ENCODE assay signal across 28 cellular contexts in the genomic region with DNA sequence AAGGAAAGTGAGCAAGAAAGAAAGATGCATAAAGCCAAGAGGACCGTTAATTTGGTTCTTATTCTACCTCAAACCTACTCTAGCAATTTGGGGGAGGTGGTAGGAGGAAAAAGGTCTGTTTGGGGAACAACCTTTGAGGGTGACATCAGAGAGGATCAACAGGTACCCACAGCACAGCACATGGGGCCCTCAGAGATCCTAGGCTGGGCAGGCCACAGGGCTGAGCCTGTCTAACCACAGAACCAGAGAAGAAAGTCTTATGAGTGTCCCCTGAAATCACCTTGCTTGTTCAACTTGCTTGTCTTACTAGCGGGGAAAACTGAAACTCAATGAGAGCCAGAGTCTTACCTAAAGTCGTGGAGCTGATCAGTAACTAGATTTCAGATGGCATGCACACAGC.
A peak's percentile ranks its signal among the peaks of the same experiment; 100 is the strongest.
DNase-seq lines count a peak whose midpoint lies in the region; ATAC-seq, FAIRE-seq and TF ChIP-seq lines count a peak whose summit lies in the region.
"Had no signal": no experiment of that assay in that cellular context is flagged by ENCODE, and none has a peak within 500 bp of the region (broad histone marks: within the 10 kb centered on the region; RNA-seq: fewer than 3 reads in every experiment).

No MANE protein-coding gene starts in this region.

- H3K27me3 ChIP-seq in PC-9 (ENCODE audit: insufficient read depth, low read depth): no peaks in the 10 kb centered on the region
- no peaks in the 10 kb centered on the region for H3K27me3 ChIP-seq in right cardiac atrium (ENCODE audit: control insufficient read depth, insufficient read depth)
- H3K27me3 ChIP-seq: ascending aorta, neutrophil had no signal

- no peak for TF ChIP-seq POLR2A in GM12892 (IDR thresholded peaks at IDR 0.05; ENCODE audit: low read depth, low read length)

- H3K9me3 ChIP-seq in PC-9 (ENCODE audit: insufficient read depth, low read depth): no peaks in the 10 kb centered on the region
- no peaks in the 10 kb centered on the region for H3K9me3 ChIP-seq in right cardiac atrium (ENCODE audit: control insufficient read depth, low read length)
- H3K9me3 ChIP-seq: ascending aorta, HAP-1, neutrophil, prostate gland had no signal

- no peaks in the 10 kb centered on the region for H4K20me1 ChIP-seq in PC-9 (ENCODE audit: insufficient read depth)

- BruUV-seq in PC-9 (replicated peaks; lab: Mats Ljungman, UMichigan): no TSS peak

- TF ChIP-seq CTCF in PC-9 (conservative IDR thresholded peaks at IDR 0.05): no peak

- intact Hi-C loops in PC-9 (cut with micrococcal nuclease; ENCODE audit: unreplicated experiment) (no loop called here), right cardiac atrium (cut with DNase I) (no loop called here)

- no peaks in the 10 kb centered on the region for H3K9me2 ChIP-seq in PC-9 (ENCODE audit: insufficient read depth)

- H3K4me1 ChIP-seq in PC-9 (replicated peaks; ENCODE audit: insufficient read depth) (peaks cover 17% of the 10 kb centered on the region), right cardiac atrium (ENCODE audit: control insufficient read depth, insufficient read depth, low read length) (no peaks in the 10 kb centered on the region)
- H3K4me1 ChIP-seq: ascending aorta, prostate gland had no signal

- H3K79me2 ChIP-seq in PC-9 (ENCODE audit: low read depth): no peaks in the 10 kb centered on the region

- H2AFZ ChIP-seq in PC-9: no peak overlapping the region

- H3K4me3 ChIP-seq in PC-9: no peak overlapping the region
- no peak overlapping the region for H3K4me3 ChIP-seq in right cardiac atrium (ENCODE audit: low read length)
- H3K4me3 ChIP-seq: ascending aorta, HAP-1, prostate gland had no signal

- POLR2A ChIA-PET in PC-9 (lab: Charles Lee; ENCODE audit: unreplicated experiment): no interaction called here

- DNase-seq in GM12892 (ENCODE audit: insufficient read length): no peak
- DNase-seq in PC-9: no peak
- no peak for DNase-seq in DMS53 treated with DMSO at 0.1 percent for 48 hours (lab: John Stamatoyannopoulos, UW; ENCODE audit: unreplicated experiment)
- no peak for DNase-seq in right cardiac atrium
- DNase-seq in NCI-H2081 (lab: John Stamatoyannopoulos, UW): no peak
- DNase-seq: ACHN; activated effector memory CD4-positive, alpha-beta T cell treated with anti-CD3 and anti-CD28 coated beads, Interleukin-2, amount 50 U/mL, for 16 hours; activated naive CD8-positive, alpha-beta T cell treated with anti-CD3 and anti-CD28 coated beads for 36 hours; CD8-positive, alpha-beta T cell; MM.1S; NCI-H2029; NCI-H524 treated with DMSO at 0.1 percent for 48 hours; NK-92 treated with Interleukin-12 subunit alpha and Interleukin-12 subunit beta, amount 100 ng/mL, for 24 hours; SHP77; stimulated activated CD4-positive, alpha-beta T cell treated with anti-CD3 and anti-CD28 coated beads, Interleukin-12 subunit alpha, Interleukin-12 subunit beta, amount 100 ng/mL, for 4 hours; stimulated activated CD4-positive, alpha-beta T cell treated with anti-CD3 and anti-CD28 coated beads, Interleukin-4, amount 100 ng/mL, for 1 hour; T-helper 9 cell; trophoblast cell had no signal

- peak; percentile 14 for FAIRE-seq in GM12892 (lab: Jason Lieb, UNC)
- FAIRE-seq: frontal cortex had no signal

- no peaks in the 10 kb centered on the region for H3K36me3 ChIP-seq in PC-9 (ENCODE audit: low read depth)
- H3K36me3 ChIP-seq: ascending aorta, HAP-1, neutrophil, prostate gland had no signal

- whole genome bisulfite sequencing in right cardiac atrium: 77% methylated on average over 3 of the region's 3 CpGs

- H3K4me2 ChIP-seq in PC-9: 0 out of 2 replicates have a peak overlapping the region, but pooled peaks have one; percentile 46
- H3K4me2 ChIP-seq: KMS-11 had no signal

- H3K27ac ChIP-seq in PC-9: no peak overlapping the region
- H3K27ac ChIP-seq in right cardiac atrium (ENCODE audit: low read length): no peak overlapping the region
- H3K27ac ChIP-seq: ascending aorta, KMS-11, neutrophil, prostate gland had no signal

- ATAC-seq in GM19397 (IDR thresholded peaks at IDR 0.05; ENCODE audit: unreplicated experiment) (peak; percentile 55), HG02678 (IDR thresholded peaks at IDR 0.05; ENCODE audit: unreplicated experiment) (peak; percentile 64), right cardiac atrium (no peak), HG03342 (IDR thresholded peaks at IDR 0.05; ENCODE audit: unreplicated experiment) (no peak)
- ATAC-seq: CD8-positive, alpha-beta T cell; sciatic nerve had no signal

- no peaks in the 10 kb centered on the region for H3F3A ChIP-seq in PC-9 (ENCODE audit: insufficient read depth, low read depth)

- CTCF ChIA-PET in PC-9 (lab: Charles Lee): no interaction called here

Comparison
In these comparisons a context has a peak if more than half of its experiments do, and no peak if none do; other contexts are left out.
1. ATAC-seq: peak in GM19397 (single experiment) and HG02678 (single experiment); none in right cardiac atrium (0 of 2) and HG03342 (single experiment).